In the genomic region with DNA sequence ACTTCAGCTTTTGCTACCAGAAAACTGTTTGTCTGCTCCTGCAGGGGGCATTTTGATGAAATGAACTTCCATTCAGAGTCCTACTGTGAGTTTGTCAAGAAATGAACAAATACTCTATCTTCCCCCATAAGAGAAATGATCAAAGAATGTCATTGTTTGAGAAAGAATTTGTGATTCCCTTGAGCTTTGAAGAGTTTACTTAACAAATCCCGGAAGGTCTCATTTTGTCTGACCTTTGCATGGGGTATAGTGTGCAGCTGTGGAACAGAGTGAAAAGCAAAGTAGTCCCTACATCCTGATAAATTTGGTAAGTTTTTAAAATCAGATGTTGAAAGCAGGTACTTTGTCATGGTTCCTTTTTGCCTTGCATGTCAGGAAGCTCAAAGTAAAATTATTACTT, we compare ENCODE assay signal across 21 cellular contexts.
"Had no signal": no experiment of that assay in that cellular context is flagged by ENCODE, and none has a peak within 500 bp of the region (broad histone marks: within the 10 kb centered on the region; RNA-seq: fewer than 3 reads in every experiment).

No MANE protein-coding gene starts in this region.

- H3K27me3 ChIP-seq: ovary, right atrium auricular region, stomach, testis, thyroid gland, upper lobe of right lung had no signal

- H3K27ac ChIP-seq: left ventricle myocardium inferior, ovary, right atrium auricular region, skin epidermis, stomach, testis, thyroid gland, upper lobe of right lung had no signal

- H3K4me3 ChIP-seq: left ventricle myocardium inferior, lung, ovary, right atrium auricular region, skin epidermis, stomach, testis, thyroid gland, upper lobe of right lung had no signal

- H3K9me3 ChIP-seq: left ventricle myocardium inferior, ovary, right atrium auricular region, stomach, testis, thyroid gland, upper lobe of right lung had no signal

- H3K4me1 ChIP-seq: left ventricle myocardium inferior, right atrium auricular region, stomach, testis, thyroid gland, upper lobe of right lung had no signal

- ATAC-seq: natural killer cell; sciatic nerve; stimulated activated naive B cell treated with anti-CD40 and anti-IgM and Interleukin-4, amounts not matched to agents 10 μg/mL and 1 μg/mL and 100 μg/mL, for 72 hours; stimulated activated naive CD8-positive, alpha-beta T cell treated with anti-CD3 and anti-CD28 coated beads, Interleukin-15, Interleukin-2, amounts not matched to agents 100 U/mL and 50 U/mL, for 24 hours; upper lobe of right lung had no signal

- DNase-seq: islet precursor cell; left ventricle myocardium inferior; mesendoderm; naive B cell; natural killer cell; nephron progenitor cell; ovary; stimulated activated CD4-positive, alpha-beta T cell treated with anti-CD3 and anti-CD28 coated beads, Interleukin-12 subunit alpha, Interleukin-12 subunit beta, amount 100 ng/mL, for 4 hours; stimulated activated CD4-positive, alpha-beta T cell treated with anti-CD3 and anti-CD28 coated beads, Interleukin-15, amount 100 ng/mL, for 24 hours; stimulated activated CD4-positive, alpha-beta T cell treated with anti-CD3 and anti-CD28 coated beads, Interleukin-2, amount 100 ng/mL, for 24 hours; stimulated activated CD4-positive, alpha-beta T cell treated with anti-CD3 and anti-CD28 coated beads, Interleukin-4, amount 100 ng/mL, for 1 hour; stimulated activated naive B cell treated with anti-CD40 and anti-IgM and Interleukin-4, amounts not matched to agents 10 μg/mL and 1 μg/mL and 100 μg/mL, for 72 hours; stimulated activated naive CD8-positive, alpha-beta T cell treated with anti-CD3 and anti-CD28 coated beads, Interleukin-15, Interleukin-2, amounts not matched to agents 100 U/mL and 50 U/mL, for 24 hours; stomach; testis; thyroid gland; upper lobe of right lung had no signal

- H3K36me3 ChIP-seq: left ventricle myocardium inferior, ovary, right atrium auricular region, stomach, thyroid gland, upper lobe of right lung had no signal
